ENCODE assay signal across 8 cellular contexts in genomic region chr11:119363874-119364590, GRCh38. TPM values are rescaled to one million over a fixed set of nuclear protein-coding genes. Genes with fewer than 3 reads are reported as not detected.
A peak's percentile ranks its signal among the peaks of the same experiment; 100 is the strongest.
DNase-seq lines count a peak whose midpoint lies in the region; ATAC-seq and TF ChIP-seq lines count a peak whose summit lies in the region.

No MANE protein-coding gene starts in this region.

- BruUV-seq in A673 (replicated peaks; lab: Mats Ljungman, UMichigan) = no TSS peak

- no peaks in the 10 kb centered on the region for H3K9me3 ChIP-seq in A673 (ENCODE audit: low read depth, low read length, poor library complexity, severe bottlenecking)
- H3K9me3 ChIP-seq in SK-N-SH = no peaks in the 10 kb centered on the region
- no peaks in the 10 kb centered on the region for H3K9me3 ChIP-seq in adipocyte (ENCODE audit: control insufficient read depth, low read length)

- intact Hi-C loops in A673 (cut with micrococcal nuclease; ENCODE audit: unreplicated experiment) = no loop called here

- H3K9me2 ChIP-seq in SK-N-SH = no peaks in the 10 kb centered on the region

- H3K4me2 ChIP-seq in SK-N-SH = peak overlapping the region; percentile 61; the same call in 1 of the 2 replicates

- H3K27me3 ChIP-seq in A673 (replicated peaks; ENCODE audit: insufficient read depth, low read depth, low read length, poor library complexity) (no peaks in the 10 kb centered on the region), SK-N-SH (ENCODE audit: insufficient read depth) (no peaks in the 10 kb centered on the region), adipocyte (replicated peaks; ENCODE audit: control insufficient read depth, insufficient read depth, low read length) (no peaks in the 10 kb centered on the region)

- no peak for TF ChIP-seq RAD21 in SK-N-SH (IDR thresholded peaks at IDR 0.05; ENCODE audit: low read length)

- H3K27ac ChIP-seq in A673 (ENCODE audit: low read depth, low read length, poor library complexity, severe bottlenecking) (peak overlapping the region; percentile 35), SK-N-SH (ENCODE audit: low read depth in 2 of 2, low read length in 1 of 2) (no peak overlapping the region; a peak in 1 of 4 replicates)

- H4K20me1 ChIP-seq in SK-N-SH (ENCODE audit: insufficient read depth) = no peaks in the 10 kb centered on the region

- H3K4me3 ChIP-seq in A673 (ENCODE audit: low read depth, low read length, poor library complexity, severe bottlenecking) (peak overlapping the region; percentile 44), SK-N-SH (ENCODE audit: low read depth in 2 of 2, low read length in 1 of 2) (peak overlapping the region in 1 of 2 experiments; percentile 49; a peak in 2 of 4 replicates), adipocyte (ENCODE audit: low read length) (peak overlapping the region; percentile 60)

- H3K4me1 ChIP-seq in A673 (ENCODE audit: insufficient read depth, low read length, poor library complexity, severe bottlenecking) (peaks cover 38% of the 10 kb centered on the region), SK-N-SH (ENCODE audit: control insufficient read depth in 1 of 2, insufficient read depth in 2 of 2, low read depth in 1 of 2, low read length in 1 of 2) (peaks cover 37 to 69% of the 10 kb centered on the region in 2 experiments; a peak in 3 of 4 replicates), adipocyte (ENCODE audit: control insufficient read depth, insufficient read depth, low read length) (peaks cover 61% of the 10 kb centered on the region)

- TF ChIP-seq EP300 in SK-N-SH (IDR thresholded peaks at IDR 0.05; ENCODE audit: borderline replicate concordance in 1 of 2, low read depth in 1 of 2, low read length in 1 of 2) = no peak

- H3K9ac ChIP-seq in SK-N-SH (no peak overlapping the region), adipocyte (ENCODE audit: low read length) (no peak overlapping the region)

- H2AFZ ChIP-seq in SK-N-SH (ENCODE audit: low read depth) = peak overlapping the region; percentile 73

- peak; percentile 68 for DNase-seq in A673 (ENCODE audit: low spot score)
- DNase-seq in SK-N-SH = peak; percentile 97
- peak; percentile 89 for DNase-seq in adipocyte (ENCODE audit: low read depth)
- DNase-seq in hepatic stellate cell (ENCODE audit: low spot score) = peak; percentile 75
- peak; percentile 79 for DNase-seq in putamen (ENCODE audit: low spot score)

- peak; percentile 51 for ATAC-seq in GM21515 (IDR thresholded peaks at IDR 0.05; ENCODE audit: unreplicated experiment)
- no peak for ATAC-seq in HG03378 (IDR thresholded peaks at IDR 0.05; ENCODE audit: unreplicated experiment)
- ATAC-seq in GM19455 (IDR thresholded peaks at IDR 0.05; ENCODE audit: unreplicated experiment) = no peak

- H3K36me3 ChIP-seq in A673 (ENCODE audit: insufficient read depth, low read length, poor library complexity, severe bottlenecking) (no peaks in the 10 kb centered on the region), SK-N-SH (replicated peaks in 1 of 2; ENCODE audit: control insufficient read depth in 1 of 2, insufficient read depth in 2 of 2, low read length in 1 of 2) (no peaks in the 10 kb centered on the region), adipocyte (ENCODE audit: control insufficient read depth, insufficient read depth, low read length, severe bottlenecking) (peaks cover 3% of the 10 kb centered on the region)

- POLR2A ChIA-PET in A673 (lab: Charles Lee; ENCODE audit: low non-redundant PET) (interaction anchor here (0.6 kb wide), 1 partner anchor 30 kb away, joined by 3 read pairs; the partner anchor contains the start of gene RNF26), SK-N-SH (lab: Yijun Ruan, JAX) (no interaction called here)

- peaks cover 21% of the 10 kb centered on the region for H3F3A ChIP-seq in SK-N-SH (replicated peaks; ENCODE audit: insufficient read depth)

- CTCF ChIA-PET in A673 (lab: Charles Lee) = interaction anchor here (0.6 kb wide), 3 partner anchors 8 to 137 kb away, joined by 3 to 8 read pairs (median 4); no protein-coding TSS in a partner anchor
- CTCF ChIA-PET in SK-N-SH (lab: Yijun Ruan, JAX) = interaction anchor here (1.0 to 5.1 kb wide), 8 partner anchors 8 to 193 kb away, joined by 3 to 41 read pairs (median 10); partner anchors contain the start of gene USP2

- TF ChIP-seq CTCF in A673 (conservative IDR thresholded peaks at IDR 0.05; ENCODE audit: low read depth, low read length) (no peak), SK-N-SH (IDR thresholded peaks at IDR 0.05) (no peak)

- H3K79me2 ChIP-seq in SK-N-SH (ENCODE audit: insufficient read depth) = no peaks in the 10 kb centered on the region

- 8% methylated on average over 19 of the region's 88 CpGs for WGBS in SK-N-SH (ENCODE audit: low lambda C conversion rate)

TF ChIP-seq in SK-N-SH, 30 proteins besides CTCF, POLR2A, EP300 and RAD21:
- TF ChIP-seq RCOR1 (IDR thresholded peaks at IDR 0.05; ENCODE audit: low read length) = no peak
- no peak for TF ChIP-seq MEF2A (IDR thresholded peaks at IDR 0.05; ENCODE audit: borderline replicate concordance, low read depth)
- TF ChIP-seq, protein P1, sequence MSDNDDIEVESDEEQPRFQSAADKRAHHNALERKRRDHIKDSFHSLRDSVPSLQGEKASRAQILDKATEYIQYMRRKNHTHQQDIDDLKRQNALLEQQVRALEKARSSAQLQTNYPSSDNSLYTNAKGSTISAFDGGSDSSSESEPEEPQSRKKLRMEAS (IDR thresholded peaks at IDR 0.05; ENCODE audit: low read depth) = peak; percentile 91
- TF ChIP-seq, protein P2, sequence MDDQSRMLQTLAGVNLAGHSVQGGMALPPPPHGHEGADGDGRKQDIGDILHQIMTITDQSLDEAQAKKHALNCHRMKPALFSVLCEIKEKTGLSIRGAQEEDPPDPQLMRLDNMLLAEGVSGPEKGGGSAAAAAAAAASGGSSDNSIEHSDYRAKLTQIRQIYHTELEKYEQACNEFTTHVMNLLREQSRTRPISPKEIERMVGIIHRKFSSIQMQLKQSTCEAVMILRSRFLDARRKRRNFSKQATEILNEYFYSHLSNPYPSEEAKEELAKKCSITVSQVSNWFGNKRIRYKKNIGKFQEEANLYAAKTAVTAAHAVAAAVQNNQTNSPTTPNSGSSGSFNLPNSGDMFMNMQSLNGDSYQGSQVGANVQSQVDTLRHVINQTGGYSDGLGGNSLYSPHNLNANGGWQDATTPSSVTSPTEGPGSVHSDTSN (IDR thresholded peaks at IDR 0.05) = peak; percentile 64
- TF ChIP-seq ELF1 (IDR thresholded peaks at IDR 0.05) = no peak
- no peak for TF ChIP-seq TCF12 (IDR thresholded peaks at IDR 0.05)
- peak; percentile 55; the same call in 1 of the 2 replicates for TF ChIP-seq MXI1 (IDR thresholded peaks at IDR 0.05; ENCODE audit: low read depth, low read length)
- TF ChIP-seq EZH2phosphoT487 (IDR thresholded peaks at IDR 0.05; ENCODE audit: borderline replicate concordance, low read depth) = no peak

RNA-seq across cellular contexts. Expression of gene USP2, which starts 17.5 kb away (rescaled TPM):
- total RNA-seq in A673 (2021) = 4.8 and 6.2 TPM in 2 replicates
- polyA plus RNA-seq in SK-N-SH (2012; rRNA removed) = 0.81 and 0.97 TPM in 2 replicates
- polyA plus RNA-seq in SK-N-SH (2012; cell fraction: cytosol; rRNA removed) = 0.46 and 0.60 TPM in 2 replicates
- polyA plus RNA-seq in SK-N-SH (2012; cell fraction: nucleus; rRNA removed) = 1.6 TPM in 2 replicates

RNA-seq across cellular contexts. Expression of gene MFRP, which starts 17.5 kb away (rescaled TPM):
- not detected in 2 replicates for total RNA-seq in A673 (2021)
- not detected in 2 replicates for polyA plus RNA-seq in SK-N-SH (2012; rRNA removed)
- polyA plus RNA-seq in SK-N-SH (2012; cell fraction: cytosol; rRNA removed) = not detected in 2 replicates
- polyA plus RNA-seq in SK-N-SH (2012; cell fraction: nucleus; rRNA removed) = not detected in 2 replicates

RNA-seq across cellular contexts. Expression of gene C1QTNF5, which starts 23.3 kb away (rescaled TPM):
- 0.31 TPM in 1 of 2 replicates, not detected in the other for total RNA-seq in A673 (2021)
- 0.71 and 0.76 TPM in 2 replicates for polyA plus RNA-seq in SK-N-SH (2012; rRNA removed)
- 0.53 and 0.84 TPM in 2 replicates for polyA plus RNA-seq in SK-N-SH (2012; cell fraction: cytosol; rRNA removed)
- 1.2 and 1.4 TPM in 2 replicates for polyA plus RNA-seq in SK-N-SH (2012; cell fraction: nucleus; rRNA removed)

RNA-seq across cellular contexts. Expression of gene RNF26, which starts 29.7 kb away (rescaled TPM):
- total RNA-seq in A673 (2021) = 81.3 and 89.3 TPM in 2 replicates
- 26.6 and 31.9 TPM in 2 replicates for polyA plus RNA-seq in SK-N-SH (2012; rRNA removed)
- 14.5 and 21.8 TPM in 2 replicates for polyA plus RNA-seq in SK-N-SH (2012; cell fraction: cytosol; rRNA removed)
- 10.4 and 12.2 TPM in 2 replicates for polyA plus RNA-seq in SK-N-SH (2012; cell fraction: nucleus; rRNA removed)

RNA-seq across cellular contexts. Expression of gene MCAM, which starts 47.1 kb away (rescaled TPM):
- 14.4 and 20.0 TPM in 2 replicates for total RNA-seq in A673 (2021)
- 22.8 and 28.4 TPM in 2 replicates for polyA plus RNA-seq in SK-N-SH (2012; rRNA removed)
- polyA plus RNA-seq in SK-N-SH (2012; cell fraction: cytosol; rRNA removed) = 10.9 and 18.9 TPM in 2 replicates
- 16.4 and 31.7 TPM in 2 replicates for polyA plus RNA-seq in SK-N-SH (2012; cell fraction: nucleus; rRNA removed)
